Comparison of ENCODE assay signal across 8 cellular contexts in genomic region chr5:95961617-95962474, GRCh38. TPM values are rescaled to one million over a fixed set of nuclear protein-coding genes. Genes with fewer than 3 reads are reported as not detected.
DNase-seq lines count a peak whose midpoint lies in the region; TF ChIP-seq lines count a peak whose summit lies in the region.

Gene ELL2, minus strand, starts transcription at chr5:95961851. Its CDS starts 130 bp downstream, at chr5:95961721.

- H3K9me3 Mint-ChIP-seq in endothelial cell (ENCODE audit: unreplicated experiment): no peaks in the 10 kb centered on the region

- peaks cover 19% of the 10 kb centered on the region for H4K20me1 ChIP-seq in OCI-LY3 (ENCODE audit: insufficient read depth, low read length)

- H3K27ac Mint-ChIP-seq in endothelial cell (ENCODE audit: unreplicated experiment): peak within 1 kb of the TSS; percentile 82

- peak; percentile 60 for DNase-seq in COR-L47 (lab: John Stamatoyannopoulos, UW)
- DNase-seq in GM20000 (ENCODE audit: low spot score): peak; percentile 95
- DNase-seq in HS-5 (ENCODE audit: low read depth): peak; percentile 87
- peak; percentile 95 for DNase-seq in activated T-cell treated with anti-CD3 and anti-CD28 coated beads for 1 hour (ENCODE audit: low read depth)
- peak; percentile 94 for DNase-seq in endothelial cell (ENCODE audit: low spot score)
- peak; percentile 86 for DNase-seq in stimulated activated CD8-positive, alpha-beta memory T cell treated with anti-CD3 and anti-CD28 coated beads, Interleukin-15, amount 100 ng/mL, for 24 hours (ENCODE audit: low read depth)

- TF ChIP-seq CTCF in GM20000 (IDR thresholded peaks at IDR 0.05; ENCODE audit: extremely low read depth, missing control alignments): no peak
- no peak for TF ChIP-seq CTCF in OCI-LY3 (IDR thresholded peaks at IDR 0.05; ENCODE audit: low read depth, low read length)
- TF ChIP-seq CTCF in endothelial cell (IDR thresholded peaks at IDR 0.05; ENCODE audit: unreplicated experiment): no peak

- H3K4me3 Mint-ChIP-seq in endothelial cell (ENCODE audit: unreplicated experiment): peak within 1 kb of the TSS; percentile 96

- H3K9me3 ChIP-seq in OCI-LY3 (ENCODE audit: insufficient read depth, low read length): no peaks in the 10 kb centered on the region
- no peaks in the 10 kb centered on the region for H3K9me3 ChIP-seq in mesodermal cell (ENCODE audit: control insufficient read depth, low read length)

- peaks cover 8% of the 10 kb centered on the region for H3K36me3 Mint-ChIP-seq in endothelial cell (ENCODE audit: low read depth, unreplicated experiment)

- H3K79me2 ChIP-seq in OCI-LY3 (ENCODE audit: low read length): peaks cover 47% of the 10 kb centered on the region

- H3K4me2 ChIP-seq in OCI-LY3 (ENCODE audit: low read length): peak within 1 kb of the TSS; percentile 98

- peak within 1 kb of the TSS; percentile 88; the same call in 1 of the 2 replicates for H2AFZ ChIP-seq in OCI-LY3 (ENCODE audit: low read depth, low read length)

- peaks cover 31% of the 10 kb centered on the region for H3K4me1 ChIP-seq in OCI-LY3 (ENCODE audit: low read length)
- H3K4me1 ChIP-seq in mesodermal cell (ENCODE audit: control insufficient read depth, insufficient read depth, low read length, poor library complexity, severe bottlenecking): peaks cover 9% of the 10 kb centered on the region

- H3K27me3 Mint-ChIP-seq in endothelial cell (ENCODE audit: unreplicated experiment): peaks cover 11% of the 10 kb centered on the region

- 1 to 6% methylated on average over 30 to 47 of the region's 63 CpGs for WGBS in mesodermal cell (ENCODE audit: insufficient coverage in 2 of 2), 2 experiments

- H3K27me3 ChIP-seq in OCI-LY3 (ENCODE audit: low read depth, low read length): no peaks in the 10 kb centered on the region

- H3K36me3 ChIP-seq in OCI-LY3 (replicated peaks; ENCODE audit: low read depth, low read length): no peaks in the 10 kb centered on the region
- H3K36me3 ChIP-seq in mesodermal cell (ENCODE audit: control insufficient read depth, insufficient read depth, low read length): no peaks in the 10 kb centered on the region

- peak within 1 kb of the TSS; percentile 66 for H3K27ac ChIP-seq in OCI-LY3 (ENCODE audit: low read length)
- H3K27ac ChIP-seq in mesodermal cell (ENCODE audit: low read depth, low read length, severe bottlenecking): peak within 1 kb of the TSS; percentile 87

- H3K4me3 ChIP-seq in OCI-LY3 (ENCODE audit: low read length) (peak within 1 kb of the TSS; percentile 95), mesodermal cell (ENCODE audit: extremely low read depth, insufficient read depth, low read length, poor library complexity, severe bottlenecking) (peak within 1 kb of the TSS; percentile 69)

- peaks cover 36% of the 10 kb centered on the region for H3K4me1 Mint-ChIP-seq in endothelial cell (ENCODE audit: unreplicated experiment)

- H3K9ac ChIP-seq in OCI-LY3 (ENCODE audit: low read length): peak within 1 kb of the TSS; percentile 96

RNA-seq across cellular contexts. Expression of gene ELL2, which starts in this region (rescaled TPM):
- total RNA-seq in endothelial cell (ENCODE audit: unreplicated experiment): 21.6 TPM
- polyA plus RNA-seq in mesodermal cell (2013, experiment 1 of 2): 11.4 TPM
- polyA plus RNA-seq in mesodermal cell (2013, experiment 2 of 2): 9.2 TPM

Comparison
In these comparisons a context has a peak if more than half of its experiments do, and no peak if none do; other contexts are left out.
1. Peak in every context shown above with its lines: DNase-seq, H3K4me3 ChIP-seq and H3K27ac ChIP-seq.